Comparison of ENCODE assay signal across 8 cellular contexts in the genomic region with DNA sequence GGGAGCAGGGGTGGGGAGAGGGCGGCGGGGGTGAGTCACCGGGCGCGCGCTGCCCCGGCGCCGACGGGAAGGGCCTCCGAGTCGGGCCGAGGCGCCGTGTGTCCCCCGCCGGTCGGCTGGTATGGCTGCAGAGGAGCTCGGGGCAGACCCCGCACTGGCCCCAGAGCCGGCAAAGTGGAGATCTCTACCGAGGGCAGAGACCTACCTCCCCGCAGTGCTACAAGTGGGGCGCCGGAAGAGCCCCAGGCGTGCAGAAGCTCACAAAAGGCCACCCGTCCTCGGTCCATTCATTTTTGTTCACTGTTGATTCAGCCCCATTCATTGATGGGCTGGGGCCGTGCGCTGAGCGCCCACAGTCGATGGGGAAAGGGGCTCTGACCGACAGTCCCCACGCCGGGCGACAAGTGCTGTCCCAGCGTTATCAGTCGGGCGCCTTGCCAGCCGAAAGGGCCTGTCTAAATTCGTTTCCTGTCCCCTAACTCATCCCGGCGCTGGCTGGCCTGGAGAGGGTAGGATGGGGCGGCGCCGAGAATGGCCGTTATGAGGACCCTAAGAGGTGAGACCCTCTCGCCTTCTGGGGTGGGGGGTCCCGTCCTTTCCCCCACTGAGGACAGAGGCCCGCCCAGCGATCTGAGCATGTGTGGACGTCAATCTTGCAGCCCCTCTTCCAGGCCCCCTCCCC. TPM values are rescaled to one million over a fixed set of nuclear protein-coding genes. Genes with fewer than 3 reads are reported as not detected.
DNase-seq lines count a peak whose midpoint lies in the region; ATAC-seq and TF ChIP-seq lines count a peak whose summit lies in the region.

No MANE protein-coding gene starts in this region.

- intact Hi-C loops in prostate gland (cut with DNase I), result no loop called here

- peak overlapping the region; percentile 94 for H3K27ac ChIP-seq in cardiac muscle cell
- peak overlapping the region; percentile 88 to 96 for H3K27ac ChIP-seq in prostate gland

- H3K27me3 ChIP-seq in cardiac muscle cell (no peaks in the 10 kb centered on the region), prostate gland (replicated peaks; ENCODE audit: insufficient read depth) (no peaks in the 10 kb centered on the region)

- peak overlapping the region; percentile 99 for H3K4me3 ChIP-seq in LNCaP clone FGC (ENCODE audit: low read depth, low read length)
- H3K4me3 ChIP-seq in cardiac muscle cell, result peak overlapping the region; percentile 96
- H3K4me3 ChIP-seq in prostate gland, result peak overlapping the region; percentile 94 to 100

- H3K9me3 ChIP-seq in cardiac muscle cell (ENCODE audit: low read depth) (no peaks in the 10 kb centered on the region), prostate gland (no peaks in the 10 kb centered on the region)

- TF ChIP-seq POLR2A in prostate gland (IDR thresholded peaks at IDR 0.05), result peak; percentile 15

- H3K36me3 ChIP-seq in cardiac muscle cell, result peaks cover 28% of the 10 kb centered on the region
- H3K36me3 ChIP-seq in prostate gland, result no peaks in the 10 kb centered on the region

- 7% methylated on average over 52 of the region's 52 CpGs for WGBS in prostate gland

- TF ChIP-seq CTCF in LNCaP clone FGC (IDR thresholded peaks at IDR 0.05; ENCODE audit: control insufficient read depth, extremely low read depth, insufficient read depth) (no peak), cardiac muscle cell (IDR thresholded peaks at IDR 0.05; ENCODE audit: low read depth, low read length) (no peak), prostate gland (IDR thresholded peaks at IDR 0.05) (no peak)

- no peak for DNase-seq in activated CD4-positive, CD25-positive, alpha-beta regulatory T cell treated with anti-CD3 and anti-CD28 coated beads, Interleukin-2, amount 50 U/mL, for 72 hours
- DNase-seq in LNCaP clone FGC (ENCODE audit: low read depth), result no peak
- peak; percentile 23 for DNase-seq in activated T-helper 9 cell treated with anti-CD3 and anti-CD28 coated beads, Interleukin-2, amount 50 U/mL, for 16 hours (ENCODE audit: low read depth)
- DNase-seq in cardiac muscle cell (ENCODE audit: low read depth in 1 of 2, low spot score in 1 of 2), result peak in 1 of 2 donors; percentile 67
- DNase-seq in prostate gland (ENCODE audit: low spot score), result no peak
- no peak for DNase-seq in 8988T

- ATAC-seq in activated CD4-positive, CD25-positive, alpha-beta regulatory T cell treated with anti-CD3 and anti-CD28 coated beads, Interleukin-2, amount 50 U/mL, for 24 hours, result peak; percentile 4 to 15
- ATAC-seq in GM18861 (IDR thresholded peaks at IDR 0.05; ENCODE audit: unreplicated experiment), result no peak

- H3K4me1 ChIP-seq in cardiac muscle cell (ENCODE audit: low read depth) (peaks cover 44% of the 10 kb centered on the region), prostate gland (replicated peaks) (peaks cover 15% of the 10 kb centered on the region)

RNA-seq across cellular contexts. Expression of a gene that starts 0.7 kb away (rescaled TPM):
- total RNA-seq in cardiac muscle cell, result 595 and 1,068 TPM in 2 replicates
- 955 and 1,853 TPM in 2 replicates for polyA plus RNA-seq in cardiac muscle cell
- 10 to 100 TPM in 1 of 2 donors, 1 to 10 TPM in 1; 9.7 to 10.2 TPM for total RNA-seq in prostate gland

RNA-seq across cellular contexts. Expression of a gene that starts 1.9 kb away (rescaled TPM):
- total RNA-seq in cardiac muscle cell (1,337 and 2,688 TPM in 2 replicates), prostate gland (1,000 to 10,000 TPM in 1 of 2 donors, 100 to 1,000 TPM in 1; 646 to 1,039 TPM)
- 1,185 and 1,476 TPM in 2 replicates for polyA plus RNA-seq in cardiac muscle cell

RNA-seq across cellular contexts. Expression of a gene that starts 10.1 kb away (rescaled TPM):
- 67.4 and 73.4 TPM in 2 replicates for total RNA-seq in cardiac muscle cell
- 71.4 and 77.1 TPM in 2 replicates for polyA plus RNA-seq in cardiac muscle cell
- 100 to 1,000 TPM in 1 of 2 donors, 10 to 100 TPM in 1; 78.7 to 138 TPM for total RNA-seq in prostate gland

RNA-seq across cellular contexts. Expression of a gene that starts 10.4 kb away (rescaled TPM):
- 118 and 127 TPM in 2 replicates for total RNA-seq in cardiac muscle cell
- polyA plus RNA-seq in cardiac muscle cell, result 223 and 229 TPM in 2 replicates
- total RNA-seq in prostate gland, result 10 to 100 TPM; 40.5 to 68.0 TPM

RNA-seq across cellular contexts. Expression of a gene that starts 17.4 kb away (rescaled TPM):
- 199 and 227 TPM in 2 replicates for total RNA-seq in cardiac muscle cell
- 394 and 399 TPM in 2 replicates for polyA plus RNA-seq in cardiac muscle cell
- 10 to 100 TPM; 54.2 to 72.0 TPM for total RNA-seq in prostate gland

Comparison
In these comparisons a context has a peak if more than half of its experiments do, and no peak if none do; other contexts are left out.
1. RNA of a gene that starts 0.7 kb away (total RNA-seq): 595 to 1,068 TPM in cardiac muscle cell; 9.7 to 10.2 TPM in prostate gland; every median in the first group is over 10 times any median in the second.
2. Peak in every context shown above with its lines, with median percentiles within 50 percentile points of each other: H3K4me3 ChIP-seq.